1 cellular context compared by ENCODE assay signal in genomic region chr2:105584437-105585010, GRCh38.
TF ChIP-seq lines count a peak whose summit lies in the region.

No MANE protein-coding gene starts in this region.

TF ChIP-seq in K562, 482 proteins besides CTCF, POLR2A, EP300 and RAD21 (continued from another document):
- TF ChIP-seq ZNF609 (CRISPR knock-in tag; IDR thresholded peaks at IDR 0.05; ENCODE audit: borderline replicate concordance), result no peak
- no peak for TF ChIP-seq HMGN3 (IDR thresholded peaks at IDR 0.05; ENCODE audit: borderline replicate concordance, extremely low read depth, insufficient read length, low read depth, low read length)
- TF ChIP-seq MAFF (IDR thresholded peaks at IDR 0.05; ENCODE audit: low read length), result no peak
- no peak for TF ChIP-seq ZNF507 (tag; conservative IDR thresholded peaks at IDR 0.05)
